In the genomic region with DNA sequence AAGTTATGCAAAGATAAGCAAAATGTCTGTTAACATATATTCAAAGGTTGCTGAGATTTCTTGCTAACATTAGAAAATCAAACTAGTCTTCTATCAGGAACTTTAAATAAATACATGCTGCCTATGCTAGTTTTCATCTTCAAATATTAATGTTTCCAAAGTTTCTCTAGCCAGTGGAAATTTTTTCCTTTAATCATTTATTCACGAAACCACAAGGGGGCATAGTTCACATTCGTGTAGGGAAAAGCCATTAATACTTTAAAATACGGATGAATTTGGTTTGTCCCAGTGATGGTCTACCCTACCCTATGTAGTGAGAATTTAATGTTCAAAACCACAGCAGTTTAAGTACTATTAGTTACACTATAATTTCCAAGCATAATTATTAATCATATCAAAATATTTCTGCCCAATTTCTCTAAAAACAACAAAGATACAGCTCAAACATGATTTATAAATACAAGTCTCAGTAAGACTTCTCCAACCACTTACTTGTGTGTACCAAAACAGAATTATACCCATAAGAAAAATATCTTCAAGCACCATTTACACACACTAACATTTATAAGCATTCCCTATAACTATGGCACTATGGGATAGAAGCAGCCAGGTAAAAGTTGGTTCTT, we compare ENCODE assay signal across 8 cellular contexts. TPM values are rescaled to one million over a fixed set of nuclear protein-coding genes. Genes with fewer than 3 reads are reported as not detected.
DNase-seq lines count a peak whose midpoint lies in the region; ATAC-seq and TF ChIP-seq lines count a peak whose summit lies in the region.

No MANE protein-coding gene starts in this region.

- H3K27ac Mint-ChIP-seq in HFFc6: no peak overlapping the region
- no peak overlapping the region for H3K27ac Mint-ChIP-seq in activated naive CD4-positive, alpha-beta T cell treated with anti-CD3 and anti-CD28 coated beads, Interleukin-2, amount 50 U/mL, for 72 hours

- DNase-seq in HFFc6 (peak; percentile 27), adipocyte (ENCODE audit: low read depth) (peak; percentile 80), kidney glomerular epithelial cell (lab: John Stamatoyannopoulos, UW) (peak; percentile 14), mucosa of descending colon (no peak), left colon (no peak)
- DNase-seq in activated naive CD4-positive, alpha-beta T cell treated with anti-CD3 and anti-CD28 coated beads, Interleukin-2, amount 50 U/mL, for 72 hours (ENCODE audit: low spot score in 2 of 2): no peak

- intact Hi-C loops in mucosa of descending colon (cut with DNase I, micrococcal nuclease): loop anchor here (5.0 kb wide), 1 partner anchor 491 kb away; no protein-coding TSS in a partner anchor
- intact Hi-C loops in left colon (cut with DNase I, micrococcal nuclease): loop anchor here in 1 of 2 donors (5.0 to 10.0 kb wide), 2 partner anchors 491 to 1068 kb away; no protein-coding TSS in a partner anchor

- peak overlapping the region in 2 of 10 experiments; percentile 47 to 53; a peak in 4 of 20 replicates for H3K4me3 ChIP-seq in BLaER1 treated with 17β-estradiol and CSF1 and Interleukin-3, amounts not matched to agents 10 nM and 100 nM
- H3K4me3 ChIP-seq in adipocyte (ENCODE audit: low read length) (no peak overlapping the region), mucosa of descending colon (no peak overlapping the region)

- H3K4me2 ChIP-seq in BLaER1 treated with 17β-estradiol and CSF1 and Interleukin-3, amounts not matched to agents 10 nM and 100 nM: peak overlapping the region; percentile 73 to 92 (median 86); a peak in 21 of 22 replicates

- H3K9ac ChIP-seq in BLaER1 treated with 17β-estradiol and CSF1 and Interleukin-3, amounts not matched to agents 10 nM and 100 nM: peak overlapping the region in 8 of 11 experiments; percentile 37 to 80 (median 77); a peak in 14 of 22 replicates
- no peak overlapping the region for H3K9ac ChIP-seq in adipocyte (ENCODE audit: low read length)

- H3K27me3 Mint-ChIP-seq in HFFc6 (ENCODE audit: insufficient read depth): no peaks in the 10 kb centered on the region; the same call in 1 of the 2 replicates

- ATAC-seq in mucosa of descending colon (no peak), left colon (no peak), GM18870 (IDR thresholded peaks at IDR 0.05; ENCODE audit: unreplicated experiment) (no peak)
- ATAC-seq in activated naive CD4-positive, alpha-beta T cell treated with anti-CD3 and anti-CD28 coated beads, Interleukin-2, amount 50 U/mL, for 72 hours: no peak

- H3K9me3 Mint-ChIP-seq in HFFc6: no peaks in the 10 kb centered on the region
- no peaks in the 10 kb centered on the region for H3K9me3 Mint-ChIP-seq in activated naive CD4-positive, alpha-beta T cell treated with anti-CD3 and anti-CD28 coated beads, Interleukin-2, amount 50 U/mL, for 72 hours

- H3K27me3 ChIP-seq in BLaER1 treated with 17β-estradiol and CSF1 and Interleukin-3, amounts not matched to agents 10 nM and 100 nM: no peaks in the 10 kb centered on the region
- no peaks in the 10 kb centered on the region for H3K27me3 ChIP-seq in adipocyte (replicated peaks; ENCODE audit: control insufficient read depth, insufficient read depth, low read length)

- H3K27ac ChIP-seq in BLaER1 treated with 17β-estradiol and CSF1 and Interleukin-3, amounts not matched to agents 10 nM and 100 nM: peak overlapping the region in 9 of 11 experiments; percentile 76 to 94 (median 92); a peak in 19 of 22 replicates

- peaks cover 0 to 9% (median 0%) of the 10 kb centered on the region in 11 experiments; a peak in 3 of 22 replicates for H4K20me1 ChIP-seq in BLaER1 treated with 17β-estradiol and CSF1 and Interleukin-3, amounts not matched to agents 10 nM and 100 nM

- no peaks in the 10 kb centered on the region for H3K9me3 ChIP-seq in BLaER1 treated with 17β-estradiol and CSF1 and Interleukin-3, amounts not matched to agents 10 nM and 100 nM (replicated peaks in 1 of 11)
- H3K9me3 ChIP-seq in adipocyte (ENCODE audit: control insufficient read depth, low read length) (no peaks in the 10 kb centered on the region), mucosa of descending colon (no peaks in the 10 kb centered on the region)

- H3K4me1 Mint-ChIP-seq in HFFc6 (ENCODE audit: low read depth): peaks cover 13% of the 10 kb centered on the region

- H3K4me3 Mint-ChIP-seq in HFFc6: no peak overlapping the region

- peaks cover 1% of the 10 kb centered on the region; the same call in 1 of the 2 replicates for H3K36me3 Mint-ChIP-seq in HFFc6 (ENCODE audit: low read depth)
- H3K36me3 Mint-ChIP-seq in activated naive CD4-positive, alpha-beta T cell treated with anti-CD3 and anti-CD28 coated beads, Interleukin-2, amount 50 U/mL, for 72 hours: no peaks in the 10 kb centered on the region

- H3K36me3 ChIP-seq in BLaER1 treated with 17β-estradiol and CSF1 and Interleukin-3, amounts not matched to agents 10 nM and 100 nM: peaks cover 7 to 59% (median 49%) of the 10 kb centered on the region in 11 experiments; a peak in 21 of 22 replicates
- H3K36me3 ChIP-seq in adipocyte (ENCODE audit: control insufficient read depth, insufficient read depth, low read length, severe bottlenecking): peaks cover 30% of the 10 kb centered on the region
- no peaks in the 10 kb centered on the region for H3K36me3 ChIP-seq in mucosa of descending colon (ENCODE audit: low read depth)

- TF ChIP-seq CTCF in HFFc6 (IDR thresholded peaks at IDR 0.05) (peak; percentile 87), mucosa of descending colon (IDR thresholded peaks at IDR 0.05) (no peak)

- H3K4me1 ChIP-seq in BLaER1 treated with 17β-estradiol and CSF1 and Interleukin-3, amounts not matched to agents 10 nM and 100 nM: peaks cover 41 to 62% (median 53%) of the 10 kb centered on the region in 10 experiments
- H3K4me1 ChIP-seq in adipocyte (ENCODE audit: control insufficient read depth, insufficient read depth, low read length) (peaks cover 20% of the 10 kb centered on the region), mucosa of descending colon (ENCODE audit: low read depth) (peaks cover 4% of the 10 kb centered on the region)

RNA-seq across cellular contexts. Expression of gene NUFIP1, which starts 16.2 kb away (rescaled TPM):
- 1 to 10 TPM; 5.7 to 8.4 (median 7.3) TPM for total RNA-seq in HFFc6 (2021; fragmentation: NEBNext Ultra II Directional; extraction: Animal tissue kit (Norgen Biotek cat#: 25700))
- total RNA-seq in mucosa of descending colon (1 to 10 TPM; 1.5 to 3.9 (median 3.3) TPM), left colon (1 to 10 TPM; 2.3 to 2.8 TPM)
- total RNA-seq in activated naive CD4-positive, alpha-beta T cell treated with anti-CD3 and anti-CD28 coated beads, Interleukin-2, amount 50 U/mL, for 72 hours: 1 to 10 TPM; 6.6 to 8.1 TPM

RNA-seq across cellular contexts. Expression of gene GPALPP1, which starts 16.3 kb away (rescaled TPM):
- 10 to 100 TPM; 22.1 to 25.8 (median 23.5) TPM for total RNA-seq in HFFc6 (2021; fragmentation: NEBNext Ultra II Directional; extraction: Animal tissue kit (Norgen Biotek cat#: 25700))
- total RNA-seq in mucosa of descending colon (10 to 100 TPM; 19.2 to 23.5 (median 20.2) TPM), left colon (10 to 100 TPM; 15.7 to 17.2 TPM)
- 10 to 100 TPM; 24.9 to 32.9 TPM for total RNA-seq in activated naive CD4-positive, alpha-beta T cell treated with anti-CD3 and anti-CD28 coated beads, Interleukin-2, amount 50 U/mL, for 72 hours

Comparison
In these comparisons a context has a peak if more than half of its experiments do, and no peak if none do; other contexts are left out.
1. DNase-seq: peak in HFFc6 (single experiment), adipocyte (single experiment) and kidney glomerular epithelial cell (single experiment); none in mucosa of descending colon (0 of 3), left colon (0 of 2) and activated naive CD4-positive, alpha-beta T cell treated with anti-CD3 and anti-CD28 coated beads, Interleukin-2, amount 50 U/mL, for 72 hours (0 of 2).